In the genomic region with DNA sequence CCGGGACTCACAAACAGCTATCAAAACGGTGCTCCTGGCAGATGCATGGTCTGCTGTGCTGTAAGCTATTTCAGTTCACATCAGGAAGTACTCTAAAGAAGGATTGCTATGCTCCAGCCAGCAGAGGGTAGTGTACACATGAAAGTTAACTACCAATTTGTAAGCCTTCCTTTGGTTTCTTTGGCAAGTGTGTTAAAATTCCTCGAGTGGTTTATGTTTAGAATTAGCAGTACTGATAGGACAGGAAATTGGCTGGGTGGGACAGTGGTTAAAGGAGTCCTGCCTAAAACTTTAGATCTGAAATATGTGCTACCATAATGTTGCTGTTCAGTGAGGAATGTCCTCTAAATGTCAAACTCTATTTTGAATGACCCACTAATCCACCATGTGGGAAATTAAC, we compare ENCODE assay signal across 8 cellular contexts. TPM values are rescaled to one million over a fixed set of nuclear protein-coding genes. Genes with fewer than 3 reads are reported as not detected.
DNase-seq lines count a peak whose midpoint lies in the region; ATAC-seq, FAIRE-seq and TF ChIP-seq lines count a peak whose summit lies in the region.

No MANE protein-coding gene starts in this region.

- H3K4me3 ChIP-seq in GM12864 (ENCODE audit: low read depth, low read length) (no peak overlapping the region), MG63 (no peak overlapping the region), WERI-Rb-1 (ENCODE audit: low read depth, low read length) (no peak overlapping the region), heart left ventricle (no peak overlapping the region), gastrocnemius medialis (no peak overlapping the region)

- TF ChIP-seq POLR2A in heart left ventricle (IDR thresholded peaks at IDR 0.05) = no peak
- TF ChIP-seq POLR2A in gastrocnemius medialis (IDR thresholded peaks at IDR 0.05) = no peak

- ATAC-seq in HG02571 (IDR thresholded peaks at IDR 0.05; ENCODE audit: unreplicated experiment) = peak; percentile 58
- ATAC-seq in heart left ventricle = peak; percentile 89 to 96 (median 94)
- peak; percentile 58 to 78 for ATAC-seq in gastrocnemius medialis

- WGBS in heart left ventricle, 4 donors = 0 to 4% (median 3%) methylated on average over 3 of the region's 3 CpGs

- H3K9me3 ChIP-seq in MG63 = no peaks in the 10 kb centered on the region
- H3K9me3 ChIP-seq in WERI-Rb-1 (ENCODE audit: severe bottlenecking) = no peaks in the 10 kb centered on the region
- no peaks in the 10 kb centered on the region for H3K9me3 ChIP-seq in heart left ventricle
- H3K9me3 ChIP-seq in gastrocnemius medialis = no peaks in the 10 kb centered on the region

- H3K4me1 ChIP-seq in heart left ventricle (peaks cover 0 to 19% (median 6%) of the 10 kb centered on the region in 12 donors), gastrocnemius medialis (peaks cover 13 to 14% of the 10 kb centered on the region in 2 donors)

- peak; percentile 41 for TF ChIP-seq CTCF in GM12864 (IDR thresholded peaks at IDR 0.05; ENCODE audit: low read depth, low read length, missing control alignments)
- peak; percentile 49 for TF ChIP-seq CTCF in WERI-Rb-1 (IDR thresholded peaks at IDR 0.05; ENCODE audit: low read depth, low read length)
- TF ChIP-seq CTCF in heart left ventricle (IDR thresholded peaks at IDR 0.05) = peak; percentile 24 to 83 (median 56)
- peak in 3 of 5 experiments; percentile 21 to 39 (median 37) for TF ChIP-seq CTCF in gastrocnemius medialis (IDR thresholded peaks at IDR 0.05 in 4 of 5, conservative IDR thresholded peaks at IDR 0.05 in 1 of 5)

- in situ Hi-C loops in gastrocnemius medialis (cut with MboI; ENCODE audit: low sequenced_read_pairs in 4 of 4) = no loop called here

- intact Hi-C loops in heart left ventricle (cut with DNase I) (loop anchor here in 6 of 10 donors (5.0 to 10.0 kb wide), 6 partner anchors 141 to 1241 kb away; no protein-coding TSS in a partner anchor), gastrocnemius medialis (cut with DNase I; ENCODE audit: low total_unique reads) (loop anchor here (5.0 kb wide), 1 partner anchor 1089 kb away; no protein-coding TSS in a partner anchor)

- H3K36me3 ChIP-seq in MG63 (no peaks in the 10 kb centered on the region; the same call in 1 of the 2 replicates), WERI-Rb-1 (peaks cover 3% of the 10 kb centered on the region; the same call in 1 of the 2 replicates), heart left ventricle (peaks cover 0 to 22% (median 5%) of the 10 kb centered on the region in 9 donors), gastrocnemius medialis (no peaks in the 10 kb centered on the region)

- FAIRE-seq in A204.1 (lab: Jason Lieb, UNC) = peak; percentile 87

- DNase-seq in GM12864 (ENCODE audit: low read depth) = peak; percentile 5
- peak; percentile 45 for DNase-seq in MG63
- DNase-seq in WERI-Rb-1 = peak; percentile 14
- DNase-seq in heart left ventricle = peak in 3 of 5 donors; percentile 25 to 35 (median 32)
- DNase-seq in gastrocnemius medialis = no peak
- DNase-seq in stimulated activated naive CD4-positive, alpha-beta T cell treated with Interleukin-2 at 50 U/mL for 16 hours (lab: John Stamatoyannopoulos, UW) = no peak

- H3K27ac ChIP-seq in WERI-Rb-1 (no peak overlapping the region), heart left ventricle (no peak overlapping the region), gastrocnemius medialis (no peak overlapping the region)

- no peaks in the 10 kb centered on the region for H3K27me3 ChIP-seq in MG63
- no peaks in the 10 kb centered on the region for H3K27me3 ChIP-seq in WERI-Rb-1 (ENCODE audit: insufficient read depth, low read depth, severe bottlenecking)
- H3K27me3 ChIP-seq in heart left ventricle = no peaks in the 10 kb centered on the region
- H3K27me3 ChIP-seq in gastrocnemius medialis = no peaks in the 10 kb centered on the region

RNA-seq across cellular contexts. Expression of a gene that starts 47.4 kb away (rescaled TPM):
- total RNA-seq in MG63 (2014; rRNA removed; shearing (Covaris generic); ENCODE audit: low replicate concordance) = 7.7 and 11.2 TPM in 2 replicates
- total RNA-seq in heart left ventricle (10 to 100 TPM in 7 of 9 donors, 1 to 10 TPM in 2; 9.0 to 15.6 (median 11.8) TPM), gastrocnemius medialis (10 to 100 TPM in 1 of 4 donors, 1 to 10 TPM in 3; 2.5 to 10.2 (median 6.9) TPM)
- polyA plus RNA-seq in heart left ventricle = 1 to 10 TPM; 8.0 to 8.8 TPM

Comparison
In these comparisons a context has a peak if more than half of its experiments do, and no peak if none do; other contexts are left out.
1. DNase-seq: peak in GM12864 (single experiment), MG63 (single experiment), WERI-Rb-1 (single experiment) and heart left ventricle (3 of 5); none in gastrocnemius medialis (0 of 2) and stimulated activated naive CD4-positive, alpha-beta T cell treated with Interleukin-2 at 50 U/mL for 16 hours (single experiment).
2. Peak in every context shown above with its lines, with median percentiles within 50 percentile points of each other: CTCF ChIP-seq and ATAC-seq.